9 cellular contexts compared by ENCODE assay signal in the genomic region with DNA sequence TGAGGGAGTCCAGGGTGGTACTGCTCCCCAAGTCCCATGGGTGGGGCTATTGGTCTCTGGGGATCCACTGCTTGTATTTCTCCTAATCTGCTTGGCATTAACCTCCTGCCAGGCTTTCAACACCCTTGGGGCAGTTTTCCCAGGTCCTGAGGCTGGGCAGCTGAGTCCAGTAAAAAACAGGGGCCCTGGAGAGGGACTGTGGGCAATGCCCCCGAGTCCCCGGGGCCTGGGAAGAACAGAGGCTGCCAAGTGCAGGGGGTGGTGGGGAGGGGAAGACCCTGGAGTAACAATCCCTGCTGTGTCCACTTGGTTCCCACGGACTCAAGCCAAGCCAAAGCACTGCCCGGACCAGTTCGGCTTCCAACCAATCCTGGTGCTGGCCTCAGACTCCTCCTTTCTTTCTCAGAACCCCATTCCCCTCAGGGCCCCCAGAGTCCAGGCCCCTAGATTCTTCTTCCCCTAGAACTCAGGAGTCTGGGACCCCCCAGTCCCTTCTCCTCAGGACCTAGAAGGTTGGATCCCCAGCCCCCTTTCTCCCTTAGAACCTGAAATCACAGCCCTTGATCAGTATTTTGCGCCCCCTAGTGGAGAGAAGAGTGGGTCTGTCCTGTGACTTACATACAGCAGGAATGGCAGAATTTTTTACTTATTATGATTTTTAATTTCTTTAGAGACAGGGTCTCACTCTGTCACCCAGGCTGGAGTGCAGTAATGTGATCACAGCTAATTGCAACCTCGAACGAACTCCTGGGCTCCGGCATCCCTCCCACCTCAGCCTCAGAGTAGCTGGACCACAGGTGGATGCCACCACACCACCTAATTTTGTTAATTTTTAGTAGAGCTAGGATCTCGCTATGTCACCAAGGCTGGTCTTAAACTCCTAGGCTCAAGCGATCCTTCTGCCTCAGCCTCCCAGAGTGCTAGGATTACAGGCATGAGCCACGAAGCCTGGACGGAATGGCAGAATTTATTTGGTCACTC. TPM values are rescaled to one million over a fixed set of nuclear protein-coding genes. Genes with fewer than 3 reads are reported as not detected.
DNase-seq lines count a peak whose midpoint lies in the region; ATAC-seq, FAIRE-seq and TF ChIP-seq lines count a peak whose summit lies in the region.
"Had no signal": no experiment of that assay in that cellular context is flagged by ENCODE, and none has a peak within 500 bp of the region (broad histone marks: within the 10 kb centered on the region; RNA-seq: fewer than 3 reads in every experiment).

No MANE protein-coding gene starts in this region.

- no peak overlapping the region for H3K27ac ChIP-seq in keratinocyte (ENCODE audit: control insufficient read depth, insufficient read depth, low read length)

- H3K27me3 ChIP-seq in keratinocyte (ENCODE audit: control insufficient read depth, extremely low read depth, insufficient read depth, low read length) = no peaks in the 10 kb centered on the region

- FAIRE-seq in keratinocyte (lab: Jason Lieb, UNC) = no peak
- FAIRE-seq: G401.6 had no signal

- TF ChIP-seq CTCF in brain (conservative IDR thresholded peaks at IDR 0.05) (peak; percentile 84 to 89), keratinocyte (optimal IDR thresholded peaks at IDR 0.05 in 1 of 3, IDR thresholded peaks at IDR 0.05 in 1 of 3, conservative IDR thresholded peaks at IDR 0.05 in 1 of 3; ENCODE audit: extremely low read depth in 1 of 3, insufficient read depth in 2 of 3, low read length in 3 of 3) (peak; percentile 62 to 84 (median 65))

- peaks cover 0 to 3% of the 10 kb centered on the region in 2 experiments for H3K36me3 ChIP-seq in keratinocyte (ENCODE audit: control insufficient read depth in 2 of 2, extremely low read depth in 1 of 2, insufficient read depth in 2 of 2, low read length in 2 of 2)

- DNase-seq in SIG-M5 treated with dmso at 0.1 percent for 504 hours (lab: John Stamatoyannopoulos, UW; ENCODE audit: unreplicated experiment) = peak; percentile 71
- DNase-seq in SIG-M5 (lab: John Stamatoyannopoulos, UW) = no peak
- DNase-seq in NCI-H2029 (lab: John Stamatoyannopoulos, UW) = peak; percentile 63
- peak; percentile 14 for DNase-seq in T1000 (lab: John Stamatoyannopoulos, UW)
- DNase-seq in keratinocyte (ENCODE audit: low read depth, low spot score) = no peak
- DNase-seq in stimulated activated CD4-positive, alpha-beta T cell treated with anti-CD3 and anti-CD28 coated beads, Interleukin-15, amount 100 ng/mL, for 24 hours = peak; percentile 63

- peaks cover 6% of the 10 kb centered on the region for H3K27me3 Mint-ChIP-seq in brain

- peak overlapping the region; percentile 24 to 82 (median 52) for H3K4me3 Mint-ChIP-seq in brain

- H3K4me2 ChIP-seq in keratinocyte (ENCODE audit: control insufficient read depth, extremely low read depth, insufficient read depth, low read depth, low read length) = peak overlapping the region; percentile 29

- no peaks in the 10 kb centered on the region for H3K9me3 ChIP-seq in keratinocyte (ENCODE audit: control insufficient read depth, low read depth, low read length)

- H3K36me3 Mint-ChIP-seq in brain = peaks cover 4% of the 10 kb centered on the region

- H3K4me1 ChIP-seq in keratinocyte (ENCODE audit: control insufficient read depth, extremely low read depth, insufficient read depth, low read length) = peaks cover 14% of the 10 kb centered on the region

- H2AFZ ChIP-seq in keratinocyte (ENCODE audit: control insufficient read depth, low read length) = peak overlapping the region; percentile 29

- H3K4me1 Mint-ChIP-seq in brain = peaks cover 28% of the 10 kb centered on the region

- no peaks in the 10 kb centered on the region for H3K9me1 ChIP-seq in keratinocyte (ENCODE audit: control insufficient read depth, extremely low read depth, insufficient read depth, low read length)

- H3K4me3 ChIP-seq in keratinocyte (ENCODE audit: control insufficient read depth in 2 of 3, extremely low read depth in 1 of 3, insufficient read depth in 2 of 3, low read depth in 1 of 3, low read length in 3 of 3) = no peak overlapping the region

- peak overlapping the region; percentile 51 to 96 (median 91) for H3K27ac Mint-ChIP-seq in brain

- H3K9me3 Mint-ChIP-seq in brain = peaks cover 0 to 2% (median 0%) of the 10 kb centered on the region in 5 experiments

- dilution Hi-C loops in keratinocyte (cut with MboI; ENCODE audit: extremely low pct_ligation_motif_present, low sequenced_read_pairs) = no loop called here

- peak overlapping the region; percentile 22 for H3K9ac ChIP-seq in keratinocyte (ENCODE audit: control insufficient read depth, extremely low read depth, insufficient read depth, low read length)

- peaks cover 15% of the 10 kb centered on the region for H3K79me2 ChIP-seq in keratinocyte (ENCODE audit: control insufficient read depth, insufficient read depth, low read length)

- no peak for ATAC-seq in HG02571 (IDR thresholded peaks at IDR 0.05; ENCODE audit: unreplicated experiment)

- peaks cover 3% of the 10 kb centered on the region for H4K20me1 ChIP-seq in keratinocyte (ENCODE audit: control insufficient read depth, extremely low read depth, insufficient read depth, low read length)

RNA-seq across cellular contexts. Expression of gene CLPTM1, which starts 3.7 kb away (rescaled TPM):
- polyA plus RNA-seq in brain (ENCODE audit: insufficient read depth, low read depth, low replicate concordance) (141 TPM), keratinocyte (44.6 to 74.6 TPM (median 47.1 TPM) in 3 replicates)
- polyA plus RNA-seq in keratinocyte (2011; ENCODE audit: low read depth) = 167 TPM
- polyA plus RNA-seq in keratinocyte (2011; cell fraction: cytosol; rRNA removed) = 53.5 and 67.8 TPM in 2 replicates
- polyA plus RNA-seq in keratinocyte (2011; cell fraction: nucleus; rRNA removed) = 88.7 and 102 TPM in 2 replicates
- polyA plus RNA-seq in keratinocyte (2012; ENCODE audit: low replicate concordance) = 66.0 and 67.4 TPM in 2 replicates
- 80.3 to 169 TPM (median 87.7 TPM) in 3 replicates for polyA minus RNA-seq in keratinocyte
- 92.7 TPM for polyA minus RNA-seq in keratinocyte (2011; cell fraction: cytosol; rRNA and poly(A)+ RNA removed)
- polyA minus RNA-seq in keratinocyte (2011; cell fraction: nucleus; rRNA and poly(A)+ RNA removed) = 63.9 and 65.5 TPM in 2 replicates

RNA-seq across cellular contexts. Expression of gene APOC2, which starts 5.6 kb away (rescaled TPM):
- polyA plus RNA-seq in brain (ENCODE audit: insufficient read depth, low read depth, low replicate concordance) (19.3 TPM), keratinocyte (not detected in 3 replicates)
- polyA plus RNA-seq in keratinocyte (2011; ENCODE audit: low read depth) = not detected
- polyA plus RNA-seq in keratinocyte (2011; cell fraction: cytosol; rRNA removed) = not detected in 2 replicates
- not detected in 2 replicates for polyA plus RNA-seq in keratinocyte (2011; cell fraction: nucleus; rRNA removed)
- not detected in 2 replicates for polyA plus RNA-seq in keratinocyte (2012; ENCODE audit: low replicate concordance)
- not detected in 3 replicates for polyA minus RNA-seq in keratinocyte
- polyA minus RNA-seq in keratinocyte (2011; cell fraction: cytosol; rRNA and poly(A)+ RNA removed) = not detected
- polyA minus RNA-seq in keratinocyte (2011; cell fraction: nucleus; rRNA and poly(A)+ RNA removed) = not detected in 2 replicates

RNA-seq across cellular contexts. Expression of gene APOC4, which starts 9.4 kb away (rescaled TPM):
- polyA plus RNA-seq in brain (ENCODE audit: insufficient read depth, low read depth, low replicate concordance) (not detected), keratinocyte (not detected in 3 replicates)
- polyA plus RNA-seq in keratinocyte (2011; ENCODE audit: low read depth) = not detected
- polyA plus RNA-seq in keratinocyte (2011; cell fraction: cytosol; rRNA removed) = not detected in 2 replicates
- polyA plus RNA-seq in keratinocyte (2011; cell fraction: nucleus; rRNA removed) = not detected in 2 replicates
- polyA plus RNA-seq in keratinocyte (2012; ENCODE audit: low replicate concordance) = not detected in 2 replicates
- polyA minus RNA-seq in keratinocyte = not detected in 3 replicates
- polyA minus RNA-seq in keratinocyte (2011; cell fraction: cytosol; rRNA and poly(A)+ RNA removed) = not detected
- polyA minus RNA-seq in keratinocyte (2011; cell fraction: nucleus; rRNA and poly(A)+ RNA removed) = not detected in 2 replicates

RNA-seq across cellular contexts. Expression of gene APOC1, which starts 37.1 kb away (rescaled TPM):
- 46.6 TPM for polyA plus RNA-seq in brain (ENCODE audit: insufficient read depth, low read depth, low replicate concordance)
- polyA plus RNA-seq in keratinocyte = 0.40 to 0.79 TPM (median 0.65 TPM) in 3 replicates
- not detected for polyA plus RNA-seq in keratinocyte (2011; ENCODE audit: low read depth)
- polyA plus RNA-seq in keratinocyte (2011; cell fraction: cytosol; rRNA removed) = 0.24 and 0.64 TPM in 2 replicates
- 0.28 TPM in 1 of 2 replicates, not detected in the other for polyA plus RNA-seq in keratinocyte (2011; cell fraction: nucleus; rRNA removed)
- 1.3 TPM in 1 of 2 replicates, not detected in the other for polyA plus RNA-seq in keratinocyte (2012; ENCODE audit: low replicate concordance)
- 0.54 TPM in 1 of 3 replicates, not detected in the others for polyA minus RNA-seq in keratinocyte
- polyA minus RNA-seq in keratinocyte (2011; cell fraction: cytosol; rRNA and poly(A)+ RNA removed) = not detected
- polyA minus RNA-seq in keratinocyte (2011; cell fraction: nucleus; rRNA and poly(A)+ RNA removed) = not detected in 2 replicates

RNA-seq across cellular contexts. Expression of gene APOE, which starts 45.9 kb away (rescaled TPM):
- polyA plus RNA-seq in brain (ENCODE audit: insufficient read depth, low read depth, low replicate concordance) (407 TPM), keratinocyte (27.9 to 217 TPM (median 30.2 TPM) in 3 replicates)
- 135 TPM for polyA plus RNA-seq in keratinocyte (2011; ENCODE audit: low read depth)
- 18.9 and 102 TPM in 2 replicates for polyA plus RNA-seq in keratinocyte (2011; cell fraction: cytosol; rRNA removed)
- polyA plus RNA-seq in keratinocyte (2011; cell fraction: nucleus; rRNA removed) = 167 and 253 TPM in 2 replicates
- polyA plus RNA-seq in keratinocyte (2012; ENCODE audit: low replicate concordance) = 32.3 and 77.9 TPM in 2 replicates
- polyA minus RNA-seq in keratinocyte = 5.2 to 15.2 TPM (median 8.3 TPM) in 3 replicates
- 75.2 TPM for polyA minus RNA-seq in keratinocyte (2011; cell fraction: cytosol; rRNA and poly(A)+ RNA removed)
- polyA minus RNA-seq in keratinocyte (2011; cell fraction: nucleus; rRNA and poly(A)+ RNA removed) = 46.1 and 65.3 TPM in 2 replicates

Comparison
In these comparisons a context has a peak if more than half of its experiments do, and no peak if none do; other contexts are left out.
1. DNase-seq: peak in SIG-M5 treated with dmso at 0.1 percent for 504 hours (single experiment), NCI-H2029 (single experiment), T1000 (single experiment) and stimulated activated CD4-positive, alpha-beta T cell treated with anti-CD3 and anti-CD28 coated beads, Interleukin-15, amount 100 ng/mL, for 24 hours (single experiment); none in SIG-M5 (single experiment) and keratinocyte (single experiment).
2. RNA of gene APOC2, which starts 5.6 kb away (polyA plus RNA-seq): 19.3 TPM in brain (single experiment); not detected in keratinocyte; every median in the first group is over 10 times any median in the second.